In genomic region chr15:58934974-58935373, GRCh38 we compare ENCODE assay signal across 8 cellular contexts. TPM values are rescaled to one million over a fixed set of nuclear protein-coding genes. Genes with fewer than 3 reads are reported as not detected.
DNase-seq lines count a peak whose midpoint lies in the region; TF ChIP-seq lines count a peak whose summit lies in the region.
"Not testable (repeated sequence)": the region's sequence is repeated elsewhere in the genome, so short reads cannot be mapped to it uniquely, and the experiment has no call there.

No MANE protein-coding gene starts in this region.

- H3K4me3 ChIP-seq in BLaER1, SJSA1: not testable (repeated sequence)
- H3K4me3 ChIP-seq in iPS-18a (ENCODE audit: low read length), result peak overlapping the region; percentile 100

- not testable (repeated sequence) for BruUV-seq in MCF 10A (replicated peaks; lab: Mats Ljungman, UMichigan)

- H3K36me3 Mint-ChIP-seq in HFFc6 (ENCODE audit: low read depth); MCF 10A (ENCODE audit: insufficient read depth, unreplicated experiment); neural crest cell (ENCODE audit: low read depth): not testable (repeated sequence)
- peaks cover 25% of the 10 kb centered on the region for H3K36me3 Mint-ChIP-seq in activated T-cell treated with anti-CD3 and anti-CD28 coated beads, Interleukin-2, amount 50 U/mL, for 24 hours (ENCODE audit: low read depth)
- peaks cover 13% of the 10 kb centered on the region for H3K36me3 Mint-ChIP-seq in stimulated activated naive CD8-positive, alpha-beta T cell treated with anti-CD3 and anti-CD28 coated beads, Interleukin-15, Interleukin-2, amounts not matched to agents 100 ng/mL and 50 ng/mL, for 24 hours (ENCODE audit: low read depth)

- TF ChIP-seq CTCF in HFFc6 (IDR thresholded peaks at IDR 0.05); MCF 10A (IDR thresholded peaks at IDR 0.05; ENCODE audit: unreplicated experiment); neural crest cell (conservative IDR thresholded peaks at IDR 0.05): not testable (repeated sequence)

- H3K36me3 ChIP-seq in BLaER1 (peaks cover 10% of the 10 kb centered on the region), SJSA1 (peaks cover 14% of the 10 kb centered on the region)
- not testable (repeated sequence) for H3K36me3 ChIP-seq in iPS-18a (ENCODE audit: control insufficient read depth, low read depth, low read length)

- peaks cover 26% of the 10 kb centered on the region for H4K20me1 ChIP-seq in BLaER1

- H3K4me1 ChIP-seq in BLaER1 (peaks cover 27% of the 10 kb centered on the region), SJSA1 (replicated peaks) (peaks cover 16% of the 10 kb centered on the region), iPS-18a (ENCODE audit: control insufficient read depth, low read depth, low read length) (peaks cover 14% of the 10 kb centered on the region)

- H3K27me3 ChIP-seq in BLaER1; SJSA1 (replicated peaks); iPS-18a (ENCODE audit: control insufficient read depth, insufficient read depth, low read length): not testable (repeated sequence)

- peak overlapping the region; percentile 99 for H3K27ac Mint-ChIP-seq in HFFc6
- H3K27ac Mint-ChIP-seq in activated T-cell treated with anti-CD3 and anti-CD28 coated beads, Interleukin-2, amount 50 U/mL, for 24 hours, result peak overlapping the region; percentile 98
- H3K27ac Mint-ChIP-seq in MCF 10A (ENCODE audit: low read depth, unreplicated experiment), result peak overlapping the region; percentile 99
- peak overlapping the region; percentile 100 for H3K27ac Mint-ChIP-seq in neural crest cell (ENCODE audit: unreplicated experiment)
- peak overlapping the region; percentile 96 for H3K27ac Mint-ChIP-seq in stimulated activated naive CD8-positive, alpha-beta T cell treated with anti-CD3 and anti-CD28 coated beads, Interleukin-15, Interleukin-2, amounts not matched to agents 100 ng/mL and 50 ng/mL, for 24 hours

- CTCF ChIA-PET in MCF 10A (lab: Yijun Ruan, JAX), result interaction anchor here (0.6 to 1.4 kb wide), 2 partner anchors 17 to 126 kb away, joined by 3 read pairs; no protein-coding TSS in a partner anchor

- H3K4me2 ChIP-seq in BLaER1, result peak overlapping the region; percentile 84; the same call in 1 of the 2 replicates

- POLR2A ChIA-PET in MCF 10A (lab: Yijun Ruan, JAX), result interaction anchor here (0.9 to 5.1 kb wide), 6 partner anchors 9 to 594 kb away, joined by 3 to 49 read pairs (median 4); partner anchors contain the start of gene MINDY2

- not testable (repeated sequence) for H3K27me3 Mint-ChIP-seq in HFFc6 (ENCODE audit: insufficient read depth); activated T-cell treated with anti-CD3 and anti-CD28 coated beads, Interleukin-2, amount 50 U/mL, for 24 hours; MCF 10A (ENCODE audit: insufficient read depth, unreplicated experiment); neural crest cell (ENCODE audit: low read depth); stimulated activated naive CD8-positive, alpha-beta T cell treated with anti-CD3 and anti-CD28 coated beads, Interleukin-15, Interleukin-2, amounts not matched to agents 100 ng/mL and 50 ng/mL, for 24 hours

- not testable (repeated sequence) for DNase-seq in HFFc6; SJSA1 (ENCODE audit: low read depth in 1 of 2, low spot score in 2 of 2); activated T-cell treated with anti-CD3 and anti-CD28 coated beads, Interleukin-2, amount 50 U/mL, for 24 hours; MCF 10A (ENCODE audit: unreplicated experiment); neural crest cell (ENCODE audit: low read depth, low spot score)

- not testable (repeated sequence) for H3K9me3 ChIP-seq in BLaER1; SJSA1 (replicated peaks); iPS-18a (ENCODE audit: control insufficient read depth, low read depth, low read length)

- H3K27ac ChIP-seq in BLaER1 (peak overlapping the region; percentile 100; the same call in 1 of the 2 replicates), SJSA1 (0 out of 2 replicates have a peak overlapping the region, but pooled peaks have one; percentile 94)
- not testable (repeated sequence) for H3K27ac ChIP-seq in iPS-18a (ENCODE audit: low read length)

- peak overlapping the region; percentile 94 for H3K4me3 Mint-ChIP-seq in HFFc6
- peak overlapping the region; percentile 93 for H3K4me3 Mint-ChIP-seq in activated T-cell treated with anti-CD3 and anti-CD28 coated beads, Interleukin-2, amount 50 U/mL, for 24 hours
- peak overlapping the region; percentile 92 for H3K4me3 Mint-ChIP-seq in MCF 10A (ENCODE audit: unreplicated experiment)
- peak overlapping the region; percentile 98 for H3K4me3 Mint-ChIP-seq in neural crest cell
- H3K4me3 Mint-ChIP-seq in stimulated activated naive CD8-positive, alpha-beta T cell treated with anti-CD3 and anti-CD28 coated beads, Interleukin-15, Interleukin-2, amounts not matched to agents 100 ng/mL and 50 ng/mL, for 24 hours, result peak overlapping the region; percentile 93

- not testable (repeated sequence) for H3K9me3 Mint-ChIP-seq in HFFc6; activated T-cell treated with anti-CD3 and anti-CD28 coated beads, Interleukin-2, amount 50 U/mL, for 24 hours; MCF 10A (ENCODE audit: unreplicated experiment); neural crest cell; stimulated activated naive CD8-positive, alpha-beta T cell treated with anti-CD3 and anti-CD28 coated beads, Interleukin-15, Interleukin-2, amounts not matched to agents 100 ng/mL and 50 ng/mL, for 24 hours

- intact Hi-C loops in MCF 10A (cut with micrococcal nuclease), result loop anchor here (5.0 to 10.0 kb wide), 3 partner anchors 163 to 710 kb away; partner anchors contain the start of genes ADAM10 and MINDY2

- not testable (repeated sequence) for H3K9ac ChIP-seq in BLaER1; iPS-18a (ENCODE audit: low read length)

- H3K4me1 Mint-ChIP-seq in HFFc6 (ENCODE audit: low read depth) (peaks cover 22% of the 10 kb centered on the region), MCF 10A (ENCODE audit: insufficient read depth, unreplicated experiment) (peaks cover 11% of the 10 kb centered on the region), neural crest cell (peaks cover 29% of the 10 kb centered on the region)
- H3K4me1 Mint-ChIP-seq in activated T-cell treated with anti-CD3 and anti-CD28 coated beads, Interleukin-2, amount 50 U/mL, for 24 hours (ENCODE audit: low read depth), result peaks cover 25% of the 10 kb centered on the region
- peaks cover 26% of the 10 kb centered on the region for H3K4me1 Mint-ChIP-seq in stimulated activated naive CD8-positive, alpha-beta T cell treated with anti-CD3 and anti-CD28 coated beads, Interleukin-15, Interleukin-2, amounts not matched to agents 100 ng/mL and 50 ng/mL, for 24 hours (ENCODE audit: low read depth)

RNA-seq across cellular contexts. Expression of gene SLTM, which starts 1.5 kb away (rescaled TPM):
- total RNA-seq in HFFc6 (2021; fragmentation: NEBNext Ultra II Directional; extraction: Animal tissue kit (Norgen Biotek cat#: 25700)), result 10 to 100 TPM; 38.1 to 49.4 (median 45.3) TPM
- total RNA-seq in SJSA1 (2014; rRNA removed; shearing (Covaris generic)), result 60.6 and 71.9 TPM in 2 replicates
- total RNA-seq in MCF 10A (2022) (108 and 117 TPM in 2 replicates), neural crest cell (105 and 122 TPM in 2 replicates)

RNA-seq across cellular contexts. Expression of gene RNF111, which starts 52.5 kb away (rescaled TPM):
- 10 to 100 TPM; 29.1 to 32.7 (median 32.4) TPM for total RNA-seq in HFFc6 (2021; fragmentation: NEBNext Ultra II Directional; extraction: Animal tissue kit (Norgen Biotek cat#: 25700))
- 16.6 and 17.7 TPM in 2 replicates for total RNA-seq in SJSA1 (2014; rRNA removed; shearing (Covaris generic))
- 29.2 and 32.8 TPM in 2 replicates for total RNA-seq in MCF 10A (2022)
- 37.4 and 37.7 TPM in 2 replicates for total RNA-seq in neural crest cell
